Comparison of ENCODE assay signal across 14 cellular contexts in the genomic region with DNA sequence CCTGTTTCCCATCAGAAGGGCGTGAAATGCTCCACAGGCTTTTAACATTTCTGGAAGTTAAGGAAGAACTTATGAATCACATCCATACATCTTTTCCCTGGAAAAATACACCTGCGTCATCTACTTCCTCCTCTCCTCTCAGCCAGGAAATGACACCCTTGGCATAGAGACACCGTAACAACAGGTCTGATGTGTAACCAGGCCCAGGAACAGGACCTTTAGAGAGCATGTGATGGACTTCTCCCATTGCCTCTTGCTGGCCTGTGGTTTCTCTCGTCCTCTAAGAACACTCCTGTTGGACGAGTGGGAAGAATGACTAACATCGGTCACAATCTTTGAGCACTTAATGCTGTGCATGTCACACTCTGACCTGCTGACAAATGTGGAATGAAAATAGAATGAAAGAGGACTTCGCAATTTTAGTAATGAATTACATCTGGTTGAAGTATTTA. TPM values are rescaled to one million over a fixed set of nuclear protein-coding genes. Genes with fewer than 3 reads are reported as not detected.
DNase-seq lines count a peak whose midpoint lies in the region; ATAC-seq and TF ChIP-seq lines count a peak whose summit lies in the region.
"Had no signal": no experiment of that assay in that cellular context is flagged by ENCODE, and none has a peak within 500 bp of the region (broad histone marks: within the 10 kb centered on the region; RNA-seq: fewer than 3 reads in every experiment).

No MANE protein-coding gene starts in this region.

- H3K27me3 ChIP-seq in BJ (ENCODE audit: control insufficient read depth, insufficient read depth, low read length) (no peaks in the 10 kb centered on the region), osteoblast (ENCODE audit: insufficient read depth, low read length) (no peaks in the 10 kb centered on the region)
- H3K27me3 ChIP-seq: dorsolateral prefrontal cortex had no signal

- H3K9me3 Mint-ChIP-seq in activated T-helper 17 cell treated with anti-CD3 and anti-CD28 coated beads, Interleukin-2, amount 50 U/mL, for 72 hours: no peaks in the 10 kb centered on the region

- peak overlapping the region; percentile 13 for H2AFZ ChIP-seq in osteoblast (ENCODE audit: low read length)

- no peaks in the 10 kb centered on the region for H3K27me3 Mint-ChIP-seq in activated T-helper 17 cell treated with anti-CD3 and anti-CD28 coated beads, Interleukin-2, amount 50 U/mL, for 72 hours

- peak overlapping the region; percentile 93 for H3K27ac ChIP-seq in osteoblast (ENCODE audit: low read depth, low read length)
- H3K27ac ChIP-seq: dorsolateral prefrontal cortex had no signal

- no peak overlapping the region for H3K4me3 ChIP-seq in BJ (ENCODE audit: low read depth, low read length)
- H3K4me3 ChIP-seq in fibroblast of villous mesenchyme (ENCODE audit: low read depth, low read length): no peak overlapping the region
- H3K4me3 ChIP-seq in osteoblast (ENCODE audit: insufficient read depth, low read length): no peak overlapping the region
- H3K4me3 ChIP-seq: dorsolateral prefrontal cortex had no signal

- H3K36me3 ChIP-seq in BJ (ENCODE audit: control insufficient read depth, insufficient read depth, low read length) (no peaks in the 10 kb centered on the region), osteoblast (ENCODE audit: insufficient read depth, low read length) (no peaks in the 10 kb centered on the region)

- CTCF ChIA-PET in BJ (lab: Yijun Ruan, JAX): no interaction called here

- no peak for TF ChIP-seq CTCF in BJ (IDR thresholded peaks at IDR 0.05; ENCODE audit: insufficient read depth, low read depth, low read length)
- no peak for TF ChIP-seq CTCF in fibroblast of villous mesenchyme (IDR thresholded peaks at IDR 0.05; ENCODE audit: insufficient read depth, low read depth, low read length)
- no peak for TF ChIP-seq CTCF in osteoblast (IDR thresholded peaks at IDR 0.05; ENCODE audit: extremely low read depth, low read depth, low read length)

- POLR2A ChIA-PET in BJ (lab: Charles Lee): interaction anchor here (0.5 to 1.2 kb wide), 6 partner anchors 16 to 120 kb away, joined by 3 to 5 read pairs (median 4); partner anchors contain the start of gene CITED2

- peak; percentile 97 for DNase-seq in BJ (ENCODE audit: low read depth)
- peak; percentile 92 for DNase-seq in fibroblast of villous mesenchyme (ENCODE audit: low read depth)
- peak; percentile 91 for DNase-seq in osteoblast (ENCODE audit: insufficient read length, low spot score, missing footprints)
- no peak for DNase-seq in NCI-H2227 (lab: John Stamatoyannopoulos, UW; ENCODE audit: unreplicated experiment)
- DNase-seq in NCI-H2171 (lab: John Stamatoyannopoulos, UW): no peak
- DNase-seq in NCI-H226: no peak
- DNase-seq: activated CD4-positive, alpha-beta T cell treated with anti-CD3 and anti-CD28 coated beads for 36 hours; activated gamma-delta T cell; C1 segment of cervical spinal cord; dorsolateral prefrontal cortex; H7; occipital lobe had no signal

- peak overlapping the region; percentile 46 for H3K4me2 ChIP-seq in osteoblast (ENCODE audit: insufficient read depth, low read length)

- no peaks in the 10 kb centered on the region for H3K36me3 Mint-ChIP-seq in activated T-helper 17 cell treated with anti-CD3 and anti-CD28 coated beads, Interleukin-2, amount 50 U/mL, for 72 hours (ENCODE audit: low read depth)

- H4K20me1 ChIP-seq in osteoblast (ENCODE audit: insufficient read depth, low read length): no peaks in the 10 kb centered on the region

- H3K4me3 Mint-ChIP-seq in activated T-helper 17 cell treated with anti-CD3 and anti-CD28 coated beads, Interleukin-2, amount 50 U/mL, for 72 hours: no peak overlapping the region
- H3K4me3 Mint-ChIP-seq: activated CD4-positive, alpha-beta T cell treated with anti-CD3 and anti-CD28 coated beads for 36 hours had no signal

- no peaks in the 10 kb centered on the region for H3K9me3 ChIP-seq in osteoblast (ENCODE audit: low read depth, low read length)

- ATAC-seq in activated T-helper 17 cell treated with anti-CD3 and anti-CD28 coated beads, Interleukin-2, amount 50 U/mL, for 72 hours (replicated peaks): no peak
- no peak for ATAC-seq in HG03378 (IDR thresholded peaks at IDR 0.05; ENCODE audit: unreplicated experiment)
- ATAC-seq: activated CD4-positive, alpha-beta T cell treated with anti-CD3 and anti-CD28 coated beads for 36 hours had no signal

- no peaks in the 10 kb centered on the region for H3K79me2 ChIP-seq in osteoblast (ENCODE audit: insufficient read depth, low read length)

- peak overlapping the region; percentile 2 for H3K27ac Mint-ChIP-seq in activated T-helper 17 cell treated with anti-CD3 and anti-CD28 coated beads, Interleukin-2, amount 50 U/mL, for 72 hours
- H3K27ac Mint-ChIP-seq: activated CD4-positive, alpha-beta T cell treated with anti-CD3 and anti-CD28 coated beads for 36 hours had no signal

- peaks cover 30% of the 10 kb centered on the region for H3K4me1 ChIP-seq in osteoblast (ENCODE audit: insufficient read depth, low read length)

- no peaks in the 10 kb centered on the region for H3K4me1 Mint-ChIP-seq in activated T-helper 17 cell treated with anti-CD3 and anti-CD28 coated beads, Interleukin-2, amount 50 U/mL, for 72 hours
- H3K4me1 Mint-ChIP-seq: activated CD4-positive, alpha-beta T cell treated with anti-CD3 and anti-CD28 coated beads for 36 hours had no signal

RNA-seq across cellular contexts. Expression of gene CITED2, which starts 28.5 kb away (rescaled TPM):
- polyA plus RNA-seq in BJ (2011; rRNA removed): 497 and 707 TPM in 2 replicates
- polyA minus RNA-seq in BJ (2011; rRNA and poly(A)+ RNA removed): 263 and 386 TPM in 2 replicates
- total RNA-seq in activated T-helper 17 cell treated with anti-CD3 and anti-CD28 coated beads, Interleukin-2, amount 50 U/mL, for 72 hours: 10 to 100 TPM; 60.9 to 99.4 TPM
- total RNA-seq in fibroblast of villous mesenchyme (297 and 793 TPM in 2 replicates), osteoblast (180 and 223 TPM in 2 replicates)

Comparison
In these comparisons a context has a peak if more than half of its experiments do, and no peak if none do; other contexts are left out.
1. DNase-seq: peak in BJ (single experiment), fibroblast of villous mesenchyme (single experiment) and osteoblast (single experiment); none in NCI-H2227 (single experiment), NCI-H2171 (single experiment) and NCI-H226 (single experiment).